Comparison of ENCODE assay signal across 1 cellular context in the genomic region with DNA sequence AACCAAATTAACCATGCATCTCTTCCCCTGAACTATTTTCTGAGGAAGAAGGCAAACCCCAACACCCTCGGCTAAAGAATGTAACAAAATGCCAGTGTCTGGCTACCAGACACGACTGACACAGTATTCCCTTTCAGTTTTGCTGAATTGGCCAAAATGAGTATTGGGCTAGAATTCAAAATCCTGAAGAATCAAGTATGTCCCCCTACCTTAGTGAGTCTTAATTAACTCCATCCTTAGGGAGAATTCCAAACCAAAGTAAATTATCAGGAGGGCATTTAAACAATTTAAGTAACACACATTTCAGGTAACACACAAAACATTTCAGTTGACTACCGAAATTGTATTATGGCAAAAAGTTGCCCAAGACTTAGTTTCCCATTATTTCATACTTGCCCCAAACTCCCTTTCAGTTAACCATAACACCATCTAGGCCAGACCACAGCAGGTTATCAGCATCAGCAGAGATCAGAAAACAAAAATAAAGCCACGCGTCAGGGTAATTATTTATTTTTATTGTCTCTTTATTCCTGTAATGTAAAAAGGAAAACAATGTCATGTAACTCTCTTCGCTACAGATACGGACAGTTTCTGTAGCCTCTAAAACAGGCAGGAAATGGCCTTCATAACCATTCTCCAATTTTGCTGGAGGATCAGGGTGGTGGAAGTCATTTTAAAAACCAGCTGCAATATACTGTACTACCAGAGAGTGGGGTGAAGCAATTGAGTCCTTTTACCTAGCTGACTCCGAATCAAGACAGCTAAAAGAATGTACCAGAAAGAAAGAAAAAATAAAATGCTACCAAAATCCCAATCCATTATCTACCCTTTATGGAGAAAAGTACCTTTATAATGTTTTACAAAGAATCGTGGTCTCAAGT.
A peak's percentile ranks its signal among the peaks of the same experiment; 100 is the strongest.
TF ChIP-seq lines count a peak whose summit lies in the region.

No MANE protein-coding gene starts in this region.

TF ChIP-seq in HepG2, 621 proteins besides CTCF, POLR2A, EP300 and RAD21 (continued from another document):
- TF ChIP-seq, protein P1, sequence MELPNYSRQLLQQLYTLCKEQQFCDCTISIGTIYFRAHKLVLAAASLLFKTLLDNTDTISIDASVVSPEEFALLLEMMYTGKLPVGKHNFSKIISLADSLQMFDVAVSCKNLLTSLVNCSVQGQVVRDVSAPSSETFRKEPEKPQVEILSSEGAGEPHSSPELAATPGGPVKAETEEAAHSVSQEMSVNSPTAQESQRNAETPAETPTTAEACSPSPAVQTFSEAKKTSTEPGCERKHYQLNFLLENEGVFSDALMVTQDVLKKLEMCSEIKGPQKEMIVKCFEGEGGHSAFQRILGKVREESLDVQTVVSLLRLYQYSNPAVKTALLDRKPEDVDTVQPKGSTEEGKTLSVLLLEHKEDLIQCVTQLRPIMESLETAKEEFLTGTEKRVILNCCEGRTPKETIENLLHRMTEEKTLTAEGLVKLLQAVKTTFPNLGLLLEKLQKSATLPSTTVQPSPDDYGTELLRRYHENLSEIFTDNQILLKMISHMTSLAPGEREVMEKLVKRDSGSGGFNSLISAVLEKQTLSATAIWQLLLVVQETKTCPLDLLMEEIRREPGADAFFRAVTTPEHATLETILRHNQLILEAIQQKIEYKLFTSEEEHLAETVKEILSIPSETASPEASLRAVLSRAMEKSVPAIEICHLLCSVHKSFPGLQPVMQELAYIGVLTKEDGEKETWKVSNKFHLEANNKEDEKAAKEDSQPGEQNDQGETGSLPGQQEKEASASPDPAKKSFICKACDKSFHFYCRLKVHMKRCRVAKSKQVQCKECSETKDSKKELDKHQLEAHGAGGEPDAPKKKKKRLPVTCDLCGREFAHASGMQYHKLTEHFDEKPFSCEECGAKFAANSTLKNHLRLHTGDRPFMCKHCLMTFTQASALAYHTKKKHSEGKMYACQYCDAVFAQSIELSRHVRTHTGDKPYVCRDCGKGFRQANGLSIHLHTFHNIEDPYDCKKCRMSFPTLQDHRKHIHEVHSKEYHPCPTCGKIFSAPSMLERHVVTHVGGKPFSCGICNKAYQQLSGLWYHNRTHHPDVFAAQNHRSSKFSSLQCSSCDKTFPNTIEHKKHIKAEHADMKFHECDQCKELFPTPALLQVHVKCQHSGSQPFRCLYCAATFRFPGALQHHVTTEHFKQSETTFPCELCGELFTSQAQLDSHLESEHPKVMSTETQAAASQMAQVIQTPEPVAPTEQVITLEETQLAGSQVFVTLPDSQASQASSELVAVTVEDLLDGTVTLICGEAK (IDR thresholded peaks at IDR 0.05): no peak
- TF ChIP-seq, protein P1 (CRISPR knock-in tag; IDR thresholded peaks at IDR 0.05): no peak
- TF ChIP-seq CEBPG (CRISPR knock-in tag; IDR thresholded peaks at IDR 0.05) (peak; percentile 50; the same call in 1 of the 2 replicates), CC2D1A (CRISPR knock-in tag; IDR thresholded peaks at IDR 0.05) (no peak), KLF12 (CRISPR knock-in tag; IDR thresholded peaks at IDR 0.05; ENCODE audit: borderline replicate concordance) (peak; percentile 14; the same call in 1 of the 2 replicates), ZNF737 (CRISPR knock-in tag; IDR thresholded peaks at IDR 0.05; ENCODE audit: borderline replicate concordance) (no peak), SALL1 (CRISPR knock-in tag; IDR thresholded peaks at IDR 0.05) (no peak), ZNF17 (CRISPR knock-in tag; IDR thresholded peaks at IDR 0.05) (no peak), ZNF260 (CRISPR knock-in tag; IDR thresholded peaks at IDR 0.05; ENCODE audit: borderline replicate concordance, low read depth) (no peak), SUZ12 (IDR thresholded peaks at IDR 0.05; ENCODE audit: low read depth, low read length) (no peak), ISL2 (CRISPR knock-in tag; IDR thresholded peaks at IDR 0.05) (no peak), ZNF431 (CRISPR knock-in tag; IDR thresholded peaks at IDR 0.05; ENCODE audit: borderline replicate concordance, low read depth) (no peak), CCDC6 (CRISPR knock-in tag; IDR thresholded peaks at IDR 0.05) (no peak)
- TF ChIP-seq, protein P2, sequence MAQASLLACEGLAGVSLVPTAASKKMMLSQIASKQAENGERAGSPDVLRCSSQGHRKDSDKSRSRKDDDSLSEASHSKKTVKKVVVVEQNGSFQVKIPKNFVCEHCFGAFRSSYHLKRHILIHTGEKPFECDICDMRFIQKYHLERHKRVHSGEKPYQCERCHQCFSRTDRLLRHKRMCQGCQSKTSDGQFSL (CRISPR knock-in tag; IDR thresholded peaks at IDR 0.05): no peak
- TF ChIP-seq, protein P3, sequence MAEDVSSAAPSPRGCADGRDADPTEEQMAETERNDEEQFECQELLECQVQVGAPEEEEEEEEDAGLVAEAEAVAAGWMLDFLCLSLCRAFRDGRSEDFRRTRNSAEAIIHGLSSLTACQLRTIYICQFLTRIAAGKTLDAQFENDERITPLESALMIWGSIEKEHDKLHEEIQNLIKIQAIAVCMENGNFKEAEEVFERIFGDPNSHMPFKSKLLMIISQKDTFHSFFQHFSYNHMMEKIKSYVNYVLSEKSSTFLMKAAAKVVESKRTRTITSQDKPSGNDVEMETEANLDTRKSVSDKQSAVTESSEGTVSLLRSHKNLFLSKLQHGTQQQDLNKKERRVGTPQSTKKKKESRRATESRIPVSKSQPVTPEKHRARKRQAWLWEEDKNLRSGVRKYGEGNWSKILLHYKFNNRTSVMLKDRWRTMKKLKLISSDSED (CRISPR knock-in tag; IDR thresholded peaks at IDR 0.05): no peak
